ENCODE assay signal across 7 cellular contexts in genomic region chr5:151699071-151699901, GRCh38. TPM values are rescaled to one million over a fixed set of nuclear protein-coding genes. Genes with fewer than 3 reads are reported as not detected.
A peak's percentile ranks its signal among the peaks of the same experiment; 100 is the strongest.
DNase-seq lines count a peak whose midpoint lies in the region; ATAC-seq and TF ChIP-seq lines count a peak whose summit lies in the region.

No MANE protein-coding gene starts in this region.

- H3K4me1 ChIP-seq in mucosa of descending colon (ENCODE audit: low read depth) = peaks cover 8% of the 10 kb centered on the region
- H3K4me1 ChIP-seq in aorta (ENCODE audit: control insufficient read depth in 1 of 2, insufficient read depth in 2 of 2, low read length in 2 of 2) = peaks cover 0 to 3% of the 10 kb centered on the region in 2 donors

- intact Hi-C loops in mucosa of descending colon (cut with DNase I, micrococcal nuclease) = no loop called here
- intact Hi-C loops in aorta (cut with DNase I) = loop anchor here in 1 of 2 donors (5.0 kb wide), 1 partner anchor 37 kb away; no protein-coding TSS in a partner anchor

- ATAC-seq in mucosa of descending colon (peak; percentile 70), aorta (ENCODE audit: low FRiP score) (peak; percentile 88), GM21619 (IDR thresholded peaks at IDR 0.05; ENCODE audit: unreplicated experiment) (no peak)

- no peaks in the 10 kb centered on the region for H3K9me3 ChIP-seq in mucosa of descending colon
- H3K9me3 ChIP-seq in aorta (ENCODE audit: control insufficient read depth, low read length) = no peaks in the 10 kb centered on the region

- no peaks in the 10 kb centered on the region for H3K27me3 ChIP-seq in aorta (ENCODE audit: control insufficient read depth in 1 of 2, insufficient read depth in 2 of 2, low read length in 1 of 2)

- no peak for TF ChIP-seq CTCF in mucosa of descending colon (IDR thresholded peaks at IDR 0.05)

- DNase-seq in NCI-H226 (peak; percentile 99), epidermal melanocyte (ENCODE audit: insufficient read length, low spot score) (peak; percentile 47), mucosa of descending colon (peak; percentile 39 to 70 (median 46)), aorta (peak; percentile 92 to 93), pons (ENCODE audit: low spot score) (no peak), GF-D8 (lab: John Stamatoyannopoulos, UW) (no peak)

- no peak overlapping the region for H3K4me3 ChIP-seq in mucosa of descending colon
- H3K4me3 ChIP-seq in aorta (ENCODE audit: low read length in 2 of 2) = no peak overlapping the region

- H3K36me3 ChIP-seq in mucosa of descending colon (ENCODE audit: low read depth) (no peaks in the 10 kb centered on the region), aorta (ENCODE audit: control insufficient read depth in 1 of 2, insufficient read depth in 2 of 2, low read length in 1 of 2) (no peaks in the 10 kb centered on the region)

- WGBS in aorta, 2 donors = 18 to 21% methylated on average over 13 of the region's 13 CpGs

- H3K27ac ChIP-seq in aorta (ENCODE audit: low read depth in 1 of 2, low read length in 2 of 2) = peak overlapping the region; percentile 86 to 96

RNA-seq across cellular contexts. Expression of gene SPARC, which starts 12.6 kb away (rescaled TPM):
- 100 to 1,000 TPM in 2 of 3 donors, 10 to 100 TPM in 1; 78.0 to 410 (median 227) TPM for total RNA-seq in mucosa of descending colon
- total RNA-seq in aorta = 1,000 to 10,000 TPM; 2,087 to 2,608 TPM
- 1,000 to 10,000 TPM; 1,151 to 1,861 TPM for polyA plus RNA-seq in aorta

RNA-seq across cellular contexts. Expression of gene ATOX1, which starts 59.1 kb away (rescaled TPM):
- 10 to 100 TPM; 52.5 to 54.8 (median 53.6) TPM for total RNA-seq in mucosa of descending colon
- total RNA-seq in aorta = 10 to 100 TPM; 61.7 to 64.7 TPM
- 100 to 1,000 TPM; 168 to 210 TPM for polyA plus RNA-seq in aorta

Comparison
In these comparisons a context has a peak if more than half of its experiments do, and no peak if none do; other contexts are left out.
1. DNase-seq: peak in NCI-H226 (single experiment), epidermal melanocyte (single experiment), mucosa of descending colon (3 of 3) and aorta (2 of 2); none in pons (single experiment) and GF-D8 (single experiment).
2. RNA of gene SPARC, which starts 12.6 kb away (total RNA-seq): 2,087 to 2,608 TPM in aorta; 78.0 to 410 TPM in mucosa of descending colon; every median in the first group is over 4 times any median in the second.